25 cellular contexts compared by ENCODE assay signal in genomic region chr5:11715797-11716196, GRCh38.
"Had no signal": no experiment of that assay in that cellular context is flagged by ENCODE, and none has a peak within 500 bp of the region (broad histone marks: within the 10 kb centered on the region; RNA-seq: fewer than 3 reads in every experiment).

No MANE protein-coding gene starts in this region.

- H3K27ac ChIP-seq: neural progenitor cell, ovary, parathyroid adenoma, prostate gland, right lobe of liver, sigmoid colon, stomach, suprapubic skin, testis, tibial artery, transverse colon, upper lobe of right lung, uterus had no signal

- DNase-seq: naive B cell; naive thymus-derived CD8-positive, alpha-beta T cell; occipital lobe; ovary; right cardiac atrium; right lobe of liver; sigmoid colon; small intestine; stimulated activated CD4-positive, alpha-beta T cell treated with anti-CD3 and anti-CD28 coated beads, Interleukin-15, amount 100 ng/mL, for 24 hours; stimulated activated CD4-positive, alpha-beta T cell treated with anti-CD3 and anti-CD28 coated beads, Interleukin-2, amount 100 ng/mL, for 24 hours; stimulated activated CD4-positive, alpha-beta T cell treated with anti-CD3 and anti-CD28 coated beads, Interleukin-2, amount 100 ng/mL, for 48 hours; stimulated activated CD4-positive, alpha-beta T cell treated with anti-CD3 and anti-CD28 coated beads, Interleukin-4, amount 100 ng/mL, for 24 hours; stimulated activated naive B cell treated with anti-CD40 and anti-IgM and Interleukin-4, amounts not matched to agents 10 μg/mL and 1 μg/mL and 100 μg/mL, for 72 hours; stimulated activated naive CD4-positive, alpha-beta T cell treated with Interleukin-2 at 50 U/mL for 16 hours; stomach; testis; tibial artery; transverse colon; upper lobe of right lung; uterus had no signal

- ATAC-seq: naive thymus-derived CD8-positive, alpha-beta T cell; right cardiac atrium; right lobe of liver; stimulated activated effector memory CD8-positive, alpha-beta T cell treated with anti-CD3 and anti-CD28 coated beads, Interleukin-12 subunit alpha, Interleukin-12 subunit beta, amount 100 ng/mL, for 72 hours; stimulated activated naive B cell treated with anti-CD40 and anti-IgM and Interleukin-4, amounts not matched to agents 10 μg/mL and 1 μg/mL and 100 μg/mL, for 72 hours; upper lobe of right lung had no signal
